ENCODE assay signal across 1 cellular context in the genomic region with DNA sequence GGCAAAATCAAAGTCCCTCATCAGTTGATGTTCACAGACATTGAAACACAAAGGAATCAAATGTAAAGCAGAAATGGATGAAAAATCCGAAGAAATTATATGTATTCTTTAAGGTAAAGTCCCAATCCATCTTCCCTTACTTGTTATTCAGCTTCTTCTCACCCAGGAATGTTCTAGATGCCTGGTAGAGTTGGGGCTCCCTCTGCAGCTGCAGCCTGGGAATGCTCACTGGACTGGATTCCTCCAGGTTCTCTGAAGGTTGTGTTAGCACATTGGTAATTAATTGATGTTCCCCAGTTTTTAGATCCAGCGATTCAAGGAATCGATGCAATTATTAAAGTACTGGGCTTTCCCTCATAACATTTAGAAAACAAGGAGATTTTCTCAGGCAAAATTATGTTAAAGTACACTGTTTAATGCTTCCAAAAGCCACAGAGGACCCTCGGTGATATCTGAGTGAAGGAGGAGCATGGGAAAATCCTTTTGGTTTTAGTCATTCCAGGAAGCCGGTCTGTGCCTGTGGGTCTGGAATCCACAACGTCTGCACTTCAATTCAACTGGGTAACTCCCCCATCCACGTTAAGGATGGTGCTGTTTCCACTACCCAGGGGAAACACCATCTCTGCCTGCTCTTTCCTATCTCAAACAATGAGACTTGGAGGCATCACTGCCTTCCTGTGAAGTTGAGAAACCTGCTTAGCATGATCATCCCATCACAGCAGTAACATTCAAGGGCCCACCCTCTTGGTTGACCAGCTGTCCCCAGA.
TF ChIP-seq lines count a peak whose summit lies in the region.

No MANE protein-coding gene starts in this region.

TF ChIP-seq in IMR-90, 13 proteins besides CTCF, POLR2A, EP300 and RAD21:
- TF ChIP-seq SMC3 (IDR thresholded peaks at IDR 0.05; ENCODE audit: low read depth, low read length) (no peak), CHD1 (IDR thresholded peaks at IDR 0.05; ENCODE audit: low read depth, low read length) (no peak), MXI1 (IDR thresholded peaks at IDR 0.05; ENCODE audit: borderline replicate concordance, low read depth, low read length) (no peak)
